ENCODE assay signal across 1 cellular context in genomic region chr16:88650749-88651275, GRCh38.
TF ChIP-seq lines count a peak whose summit lies in the region.

Gene CYBA (minus strand): TSS chr16:88651053. CDS start chr16:88651013, 40 bp downstream.

TF ChIP-seq in GM12878, 131 proteins besides CTCF, POLR2A, EP300 and RAD21 (continued from another document):
- TF ChIP-seq PML (IDR thresholded peaks at IDR 0.05; ENCODE audit: low read length) (peak; percentile 77), RELA (IDR thresholded peaks at IDR 0.05; ENCODE audit: borderline replicate concordance, partially characterized antibody) (peak; percentile 15), TCF3 (IDR thresholded peaks at IDR 0.05; ENCODE audit: borderline replicate concordance, insufficient read depth, low read depth, low read length) (peak; percentile 56; the same call in 1 of the 2 replicates), CEBPB (IDR thresholded peaks at IDR 0.05; ENCODE audit: borderline replicate concordance in 1 of 2, low read depth in 2 of 2, low read length in 2 of 2) (no peak), E2F8 (IDR thresholded peaks at IDR 0.05; ENCODE audit: low read depth, partially characterized antibody) (no peak), IKZF1 (conservative IDR thresholded peaks at IDR 0.05) (no peak), NR2F1 (conservative IDR thresholded peaks at IDR 0.05) (0 out of 2 replicates have a peak, but pooled peaks have one; percentile 8), POLR2AphosphoS5 (IDR thresholded peaks at IDR 0.05; ENCODE audit: low read length) (peak; percentile 93), POU2F2 (IDR thresholded peaks at IDR 0.05; ENCODE audit: borderline replicate concordance, low read depth, low read length) (peak; percentile 87; the same call in 1 of the 3 replicates), YBX1 (IDR thresholded peaks at IDR 0.05) (no peak), SIX5 (IDR thresholded peaks at IDR 0.05; ENCODE audit: low read depth, low read length, severe bottlenecking) (no peak), POLR2AphosphoS2 (IDR thresholded peaks at IDR 0.05; ENCODE audit: low read depth, low read length) (peak; percentile 85), REST (IDR thresholded peaks at IDR 0.05; ENCODE audit: low read depth, low read length) (no peak), CHD2 (IDR thresholded peaks at IDR 0.05; ENCODE audit: borderline replicate concordance, low read depth, low read length) (no peak; the same call in 1 of the 2 replicates), MYC (IDR thresholded peaks at IDR 0.05; ENCODE audit: insufficient read depth, insufficient read length, insufficient replicate concordance, low read length, severe bottlenecking) (peak; percentile 55), SRF (IDR thresholded peaks at IDR 0.05; ENCODE audit: low read depth in 2 of 2, low read length in 2 of 2) (no peak), ZNF207 (IDR thresholded peaks at IDR 0.05; ENCODE audit: borderline replicate concordance) (no peak), EGR1 (IDR thresholded peaks at IDR 0.05; ENCODE audit: borderline replicate concordance in 1 of 2, low read depth in 2 of 2, low read length in 2 of 2) (peak in 1 of 2 experiments; percentile 54; a peak in 1 of 3 replicates), NR2C1 (IDR thresholded peaks at IDR 0.05) (no peak), SMAD5 (IDR thresholded peaks at IDR 0.05; ENCODE audit: low read depth) (peak; percentile 89), DPF2 (IDR thresholded peaks at IDR 0.05) (no peak)
- TF ChIP-seq, protein P1, sequence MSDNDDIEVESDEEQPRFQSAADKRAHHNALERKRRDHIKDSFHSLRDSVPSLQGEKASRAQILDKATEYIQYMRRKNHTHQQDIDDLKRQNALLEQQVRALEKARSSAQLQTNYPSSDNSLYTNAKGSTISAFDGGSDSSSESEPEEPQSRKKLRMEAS (IDR thresholded peaks at IDR 0.05; ENCODE audit: low read depth, low read length) = peak; percentile 55; the same call in 1 of the 2 replicates
- TF ChIP-seq, protein P2, sequence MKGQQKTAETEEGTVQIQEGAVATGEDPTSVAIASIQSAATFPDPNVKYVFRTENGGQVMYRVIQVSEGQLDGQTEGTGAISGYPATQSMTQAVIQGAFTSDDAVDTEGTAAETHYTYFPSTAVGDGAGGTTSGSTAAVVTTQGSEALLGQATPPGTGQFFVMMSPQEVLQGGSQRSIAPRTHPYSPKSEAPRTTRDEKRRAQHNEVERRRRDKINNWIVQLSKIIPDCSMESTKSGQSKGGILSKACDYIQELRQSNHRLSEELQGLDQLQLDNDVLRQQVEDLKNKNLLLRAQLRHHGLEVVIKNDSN (IDR thresholded peaks at IDR 0.05; ENCODE audit: borderline replicate concordance, extremely low read length, insufficient read depth, low read depth, low read length) = peak; percentile 47
- TF ChIP-seq, protein P3, sequence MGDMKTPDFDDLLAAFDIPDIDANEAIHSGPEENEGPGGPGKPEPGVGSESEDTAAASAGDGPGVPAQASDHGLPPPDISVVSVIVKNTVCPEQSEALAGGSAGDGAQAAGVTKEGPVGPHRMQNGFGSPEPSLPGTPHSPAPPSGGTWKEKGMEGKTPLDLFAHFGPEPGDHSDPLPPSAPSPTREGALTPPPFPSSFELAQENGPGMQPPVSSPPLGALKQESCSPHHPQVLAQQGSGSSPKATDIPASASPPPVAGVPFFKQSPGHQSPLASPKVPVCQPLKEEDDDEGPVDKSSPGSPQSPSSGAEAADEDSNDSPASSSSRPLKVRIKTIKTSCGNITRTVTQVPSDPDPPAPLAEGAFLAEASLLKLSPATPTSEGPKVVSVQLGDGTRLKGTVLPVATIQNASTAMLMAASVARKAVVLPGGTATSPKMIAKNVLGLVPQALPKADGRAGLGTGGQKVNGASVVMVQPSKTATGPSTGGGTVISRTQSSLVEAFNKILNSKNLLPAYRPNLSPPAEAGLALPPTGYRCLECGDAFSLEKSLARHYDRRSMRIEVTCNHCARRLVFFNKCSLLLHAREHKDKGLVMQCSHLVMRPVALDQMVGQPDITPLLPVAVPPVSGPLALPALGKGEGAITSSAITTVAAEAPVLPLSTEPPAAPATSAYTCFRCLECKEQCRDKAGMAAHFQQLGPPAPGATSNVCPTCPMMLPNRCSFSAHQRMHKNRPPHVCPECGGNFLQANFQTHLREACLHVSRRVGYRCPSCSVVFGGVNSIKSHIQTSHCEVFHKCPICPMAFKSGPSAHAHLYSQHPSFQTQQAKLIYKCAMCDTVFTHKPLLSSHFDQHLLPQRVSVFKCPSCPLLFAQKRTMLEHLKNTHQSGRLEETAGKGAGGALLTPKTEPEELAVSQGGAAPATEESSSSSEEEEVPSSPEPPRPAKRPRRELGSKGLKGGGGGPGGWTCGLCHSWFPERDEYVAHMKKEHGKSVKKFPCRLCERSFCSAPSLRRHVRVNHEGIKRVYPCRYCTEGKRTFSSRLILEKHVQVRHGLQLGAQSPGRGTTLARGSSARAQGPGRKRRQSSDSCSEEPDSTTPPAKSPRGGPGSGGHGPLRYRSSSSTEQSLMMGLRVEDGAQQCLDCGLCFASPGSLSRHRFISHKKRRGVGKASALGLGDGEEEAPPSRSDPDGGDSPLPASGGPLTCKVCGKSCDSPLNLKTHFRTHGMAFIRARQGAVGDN (IDR thresholded peaks at IDR 0.05) = peak; percentile 71; the same call in 1 of the 2 replicates
